In genomic region chr2:3399829-3400228, GRCh38 we compare ENCODE assay signal across 15 cellular contexts. TPM values are rescaled to one million over a fixed set of nuclear protein-coding genes. Genes with fewer than 3 reads are reported as not detected.
DNase-seq lines count a peak whose midpoint lies in the region; ATAC-seq, FAIRE-seq and TF ChIP-seq lines count a peak whose summit lies in the region.
"Had no signal": no experiment of that assay in that cellular context is flagged by ENCODE, and none has a peak within 500 bp of the region (broad histone marks: within the 10 kb centered on the region; RNA-seq: fewer than 3 reads in every experiment).

No MANE protein-coding gene starts in this region.

- H3K14ac ChIP-seq in H1 (ENCODE audit: insufficient read length), result no peak overlapping the region

- H2BK120ac ChIP-seq in H1 (replicated peaks; ENCODE audit: low read depth, low read length), result no peak overlapping the region

- DNase-seq in H1 (ENCODE audit: low read depth in 1 of 2, low spot score in 2 of 2) (no peak), left lobe of liver (ENCODE audit: low spot score) (no peak), sigmoid colon (peak; percentile 79), HCEC 1CT (no peak), AML-193 (lab: John Stamatoyannopoulos, UW) (no peak)
- DNase-seq: activated B cell treated with CpG ODN at 0.5 μM for 24 hours; activated T-cell treated with anti-CD3 and anti-CD28 coated beads, Interleukin-2, amount 50 U/mL, for 72 hours; GDM1; NCI-H1436; nephron progenitor cell; SJCRH30; stimulated activated naive CD4-positive, alpha-beta T cell treated with Interleukin-2 at 50 U/mL for 16 hours had no signal

- no peak overlapping the region for H3K56ac ChIP-seq in H1 (replicated peaks; ENCODE audit: insufficient read length, low read depth, low read length)

- ATAC-seq in left lobe of liver, result peak; percentile 36
- ATAC-seq in HG02763 (IDR thresholded peaks at IDR 0.05; ENCODE audit: unreplicated experiment), result no peak
- ATAC-seq in HG03108 (IDR thresholded peaks at IDR 0.05; ENCODE audit: unreplicated experiment), result no peak
- ATAC-seq: activated T-cell treated with anti-CD3 and anti-CD28 coated beads, Interleukin-2, amount 50 U/mL, for 72 hours had no signal

- no peak overlapping the region for H2AK5ac ChIP-seq in H1 (ENCODE audit: low read depth, low read length)

- H3K9me3 ChIP-seq in HUES48 (ENCODE audit: control insufficient read depth, insufficient read depth, low read length) (peaks cover 14% of the 10 kb centered on the region; the same call in 1 of the 2 replicates), H1 (ENCODE audit: insufficient read depth in 2 of 2, low read depth in 1 of 2, low read length in 1 of 2) (peaks cover 2 to 9% of the 10 kb centered on the region in 2 experiments; a peak in 2 of 4 replicates), sigmoid colon (peaks cover 0 to 17% (median 8%) of the 10 kb centered on the region in 4 donors)

- H4K8ac ChIP-seq in H1 (ENCODE audit: extremely low read depth, insufficient read depth, low read length), result peak overlapping the region; percentile 80; the same call in 1 of the 2 replicates

- H3K18ac ChIP-seq in H1 (ENCODE audit: extremely low read depth, low read length), result no peak overlapping the region

- no peak overlapping the region for H4K91ac ChIP-seq in H1 (replicated peaks; ENCODE audit: insufficient read length, low read length)

- no peak for TF ChIP-seq RAD21 in H1 (IDR thresholded peaks at IDR 0.05 in 1 of 2, conservative IDR thresholded peaks at IDR 0.05 in 1 of 2; ENCODE audit: low read depth in 2 of 2, low read length in 2 of 2)

- H3K4me1 ChIP-seq in HUES48 (ENCODE audit: control insufficient read depth, insufficient read depth, low read length) (peaks cover 14% of the 10 kb centered on the region), H1 (replicated peaks in 1 of 4; ENCODE audit: control insufficient read depth in 3 of 4, insufficient read depth in 4 of 4, low read length in 3 of 4) (peaks cover 0 to 12% (median 8%) of the 10 kb centered on the region in 4 experiments; a peak in 6 of 7 replicates), sigmoid colon (peaks cover 0 to 15% (median 4%) of the 10 kb centered on the region in 4 donors)
- H3K4me1 ChIP-seq: SJCRH30 had no signal

- no peak overlapping the region for H3K4ac ChIP-seq in H1 (replicated peaks; ENCODE audit: insufficient read length, low read depth, low read length)

- CTCF ChIA-PET in H1 (lab: Charles Lee; ENCODE audit: partially characterized antibody), result interaction anchor here (0.7 to 3.2 kb wide), 4 partner anchors 14 to 1618 kb away, joined by 3 to 13 read pairs (median 6); no protein-coding TSS in a partner anchor

- no peak overlapping the region for H3K23ac ChIP-seq in H1 (ENCODE audit: insufficient read length)

- intact Hi-C loops in sigmoid colon (cut with DNase I), result no loop called here

- H3K27me3 ChIP-seq in HUES48 (ENCODE audit: control insufficient read depth, insufficient read depth, low read length), result no peaks in the 10 kb centered on the region
- H3K27me3 ChIP-seq in H1 (replicated peaks in 1 of 4; ENCODE audit: control insufficient read depth in 3 of 4, extremely low read depth in 1 of 4, insufficient read depth in 3 of 4, low read length in 3 of 4), result no peaks in the 10 kb centered on the region
- no peaks in the 10 kb centered on the region for H3K27me3 ChIP-seq in sigmoid colon
- H3K27me3 ChIP-seq: SJCRH30 had no signal

- peaks cover 0 to 3% of the 10 kb centered on the region in 2 experiments for H4K20me1 ChIP-seq in H1 (replicated peaks in 1 of 2; ENCODE audit: control insufficient read depth in 1 of 2, insufficient read depth in 2 of 2, low read length in 2 of 2)

- 0 out of 2 replicates have a peak overlapping the region, but pooled peaks have one; percentile 60 for H2BK5ac ChIP-seq in H1 (ENCODE audit: low read depth, low read length)

- H3K9ac ChIP-seq in HUES48 (ENCODE audit: low read depth, low read length), result no peak overlapping the region
- H3K9ac ChIP-seq in H1 (replicated peaks in 1 of 4; ENCODE audit: extremely low read depth in 1 of 4, low read depth in 3 of 4, low read length in 3 of 4), result no peak overlapping the region; a peak in 1 of 7 replicates

- H4K5ac ChIP-seq in H1 (ENCODE audit: insufficient read length, low read depth, low read length), result no peak overlapping the region

- peak overlapping the region; percentile 25 to 37; a peak in 2 of 4 replicates for H3K4me2 ChIP-seq in H1 (ENCODE audit: insufficient read depth in 1 of 2, low read depth in 2 of 2, low read length in 2 of 2)

- H2AFZ ChIP-seq in H1 (ENCODE audit: low read length), result no peak overlapping the region

- no peak overlapping the region for H2BK12ac ChIP-seq in H1 (ENCODE audit: low read depth, low read length)

- peaks cover 19% of the 10 kb centered on the region for H3K36me3 ChIP-seq in HUES48 (ENCODE audit: control insufficient read depth, insufficient read depth, low read length)
- peaks cover 2 to 15% (median 2%) of the 10 kb centered on the region in 4 experiments; a peak in 5 of 8 replicates for H3K36me3 ChIP-seq in H1 (ENCODE audit: control insufficient read depth in 2 of 4, insufficient read depth in 4 of 4, low read length in 3 of 4)
- peaks cover 0 to 48% (median 19%) of the 10 kb centered on the region in 4 donors for H3K36me3 ChIP-seq in sigmoid colon

- TF ChIP-seq CTCF in H1 (IDR thresholded peaks at IDR 0.05; ENCODE audit: control extremely low read depth in 1 of 3, insufficient read depth in 1 of 3, low read depth in 1 of 3, low read length in 3 of 3), result no peak
- no peak for TF ChIP-seq CTCF in sigmoid colon (IDR thresholded peaks at IDR 0.05)

- TF ChIP-seq EP300 in H1 (IDR thresholded peaks at IDR 0.05; ENCODE audit: borderline replicate concordance in 1 of 2, low read depth in 2 of 2, low read length in 2 of 2), result no peak
- TF ChIP-seq EP300 in sigmoid colon (IDR thresholded peaks at IDR 0.05), result no peak

- no peaks in the 10 kb centered on the region for H3K23me2 ChIP-seq in H1 (ENCODE audit: low read depth, low read length)

- TF ChIP-seq POLR2A in H1 (IDR thresholded peaks at IDR 0.05; ENCODE audit: control extremely low read depth in 1 of 2, low read depth in 2 of 2, low read length in 2 of 2), result no peak
- no peak for TF ChIP-seq POLR2A in sigmoid colon (IDR thresholded peaks at IDR 0.05)

- H2BK15ac ChIP-seq in H1 (ENCODE audit: low read length), result no peak overlapping the region

- H3K27ac ChIP-seq in HUES48 (ENCODE audit: low read depth, low read length) (peak overlapping the region; percentile 71), H1 (ENCODE audit: low read depth, low read length) (no peak overlapping the region), sigmoid colon (peak overlapping the region in 1 of 4 donors; percentile 5)
- H3K27ac ChIP-seq: SJCRH30 had no signal

- 69% methylated on average over 9 of the region's 9 CpGs; no CpG with 5 or more reads in 1 of the 2 experiments for WGBS in H1 (ENCODE audit: extremely low coverage in 1 of 2, insufficient coverage in 1 of 2, insufficient read length in 1 of 2, insufficient replicate concordance in 2 of 2, low coverage in 1 of 2, low lambda C conversion rate in 2 of 2, missing lambda C conversion rate in 1 of 2), 2 experiments
- 76 to 83% methylated on average over 9 of the region's 9 CpGs for WGBS in sigmoid colon, 2 donors

- H3K79me1 ChIP-seq in H1 (ENCODE audit: low read depth, low read length), result peaks cover 10% of the 10 kb centered on the region; the same call in 1 of the 2 replicates

- POLR2A ChIA-PET in H1 (lab: Charles Lee; ENCODE audit: partially characterized antibody), result interaction anchor here (0.9 to 1.3 kb wide), 3 partner anchors 13 to 22 kb away, joined by 3 read pairs; partner anchors contain the start of gene EIPR1

- H3K4me3 ChIP-seq in HUES48 (ENCODE audit: low read depth, low read length) (no peak overlapping the region), H1 (ENCODE audit: extremely low read depth in 1 of 4, insufficient read depth in 2 of 4, low read depth in 3 of 4, low read length in 4 of 4) (no peak overlapping the region), sigmoid colon (no peak overlapping the region)
- H3K4me3 ChIP-seq: SJCRH30 had no signal

- no peak overlapping the region for H2BK20ac ChIP-seq in H1 (ENCODE audit: low read length)

- no peak for FAIRE-seq in H1 (lab: Jason Lieb, UNC)

- peaks cover 0 to 8% of the 10 kb centered on the region in 2 experiments; a peak in 1 of 4 replicates for H3K79me2 ChIP-seq in H1 (ENCODE audit: control insufficient read depth in 1 of 2, insufficient read depth in 2 of 2, low read length in 2 of 2)

TF ChIP-seq in H1, 55 proteins besides CTCF, POLR2A, EP300 and RAD21 (continues in another document):
- TF ChIP-seq NANOG (IDR thresholded peaks at IDR 0.05; ENCODE audit: insufficient read depth, low read depth, low read length, poor library complexity, severe bottlenecking), result no peak
- no peak for TF ChIP-seq MAX (IDR thresholded peaks at IDR 0.05)
- no peak for TF ChIP-seq JUN (IDR thresholded peaks at IDR 0.05; ENCODE audit: low read depth, low read length)
- TF ChIP-seq SUZ12 (IDR thresholded peaks at IDR 0.05; ENCODE audit: low read length), result no peak

RNA-seq across cellular contexts. Expression of gene TRAPPC12, which starts 20.3 kb away (rescaled TPM):
- total RNA-seq in H1 (2021; fragmentation: NEBNext Ultra II Directional; extraction: Animal tissue kit (Norgen Biotek cat#: 25700)), result 67.3 and 71.8 TPM in 2 replicates
- polyA plus RNA-seq in H1 (2011; rRNA removed) (35.0 and 48.3 TPM in 2 replicates), sigmoid colon (10 to 100 TPM; 22.7 to 50.5 (median 38.4) TPM)
- polyA plus RNA-seq in H1 (2011; cell fraction: cytosol; rRNA removed), result 33.9 TPM
- polyA plus RNA-seq in H1 (2011; cell fraction: nucleus; rRNA removed), result 123 TPM
- polyA plus RNA-seq in H1 (2012, experiment 1 of 2), result 58.8 to 70.1 TPM (median 66.0 TPM) in 4 replicates
- 54.3 TPM for polyA plus RNA-seq in H1 (2012, experiment 2 of 2)
- polyA plus RNA-seq in H1 (2013, experiment 1 of 2), result 40.8 TPM
- 42.4 TPM for polyA plus RNA-seq in H1 (2013, experiment 2 of 2)
- polyA minus RNA-seq in H1 (2011; rRNA and poly(A)+ RNA removed), result 59.8 and 68.9 TPM in 2 replicates
- 60.5 TPM for polyA minus RNA-seq in H1 (2011; cell fraction: cytosol; rRNA and poly(A)+ RNA removed)
- polyA minus RNA-seq in H1 (2011; cell fraction: nucleus; rRNA and poly(A)+ RNA removed), result 96.0 TPM
- total RNA-seq in left lobe of liver (51.9 TPM), sigmoid colon (10 to 100 TPM; 48.5 to 79.5 (median 63.4) TPM)

RNA-seq across cellular contexts. Expression of gene EIPR1, which starts 22.2 kb away (rescaled TPM):
- total RNA-seq in H1 (2021; fragmentation: NEBNext Ultra II Directional; extraction: Animal tissue kit (Norgen Biotek cat#: 25700)), result 26.2 and 26.3 TPM in 2 replicates
- polyA plus RNA-seq in H1 (2011; rRNA removed) (54.5 and 56.4 TPM in 2 replicates), sigmoid colon (10 to 100 TPM; 21.6 to 27.0 (median 23.8) TPM)
- polyA plus RNA-seq in H1 (2011; cell fraction: cytosol; rRNA removed), result 53.6 TPM
- 46.2 TPM for polyA plus RNA-seq in H1 (2011; cell fraction: nucleus; rRNA removed)
- 25.9 to 34.4 TPM (median 31.9 TPM) in 4 replicates for polyA plus RNA-seq in H1 (2012, experiment 1 of 2)
- 44.6 TPM for polyA plus RNA-seq in H1 (2012, experiment 2 of 2)
- 15.3 TPM for polyA plus RNA-seq in H1 (2013, experiment 1 of 2)
- polyA plus RNA-seq in H1 (2013, experiment 2 of 2), result 16.9 TPM
- polyA minus RNA-seq in H1 (2011; rRNA and poly(A)+ RNA removed), result 29.0 and 31.9 TPM in 2 replicates
- polyA minus RNA-seq in H1 (2011; cell fraction: cytosol; rRNA and poly(A)+ RNA removed), result 29.1 TPM
- polyA minus RNA-seq in H1 (2011; cell fraction: nucleus; rRNA and poly(A)+ RNA removed), result 45.9 TPM
- total RNA-seq in left lobe of liver (10.9 TPM), sigmoid colon (10 to 100 TPM; 12.2 to 20.0 (median 14.7) TPM)
